ENCODE assay signal across 1 cellular context in the genomic region with DNA sequence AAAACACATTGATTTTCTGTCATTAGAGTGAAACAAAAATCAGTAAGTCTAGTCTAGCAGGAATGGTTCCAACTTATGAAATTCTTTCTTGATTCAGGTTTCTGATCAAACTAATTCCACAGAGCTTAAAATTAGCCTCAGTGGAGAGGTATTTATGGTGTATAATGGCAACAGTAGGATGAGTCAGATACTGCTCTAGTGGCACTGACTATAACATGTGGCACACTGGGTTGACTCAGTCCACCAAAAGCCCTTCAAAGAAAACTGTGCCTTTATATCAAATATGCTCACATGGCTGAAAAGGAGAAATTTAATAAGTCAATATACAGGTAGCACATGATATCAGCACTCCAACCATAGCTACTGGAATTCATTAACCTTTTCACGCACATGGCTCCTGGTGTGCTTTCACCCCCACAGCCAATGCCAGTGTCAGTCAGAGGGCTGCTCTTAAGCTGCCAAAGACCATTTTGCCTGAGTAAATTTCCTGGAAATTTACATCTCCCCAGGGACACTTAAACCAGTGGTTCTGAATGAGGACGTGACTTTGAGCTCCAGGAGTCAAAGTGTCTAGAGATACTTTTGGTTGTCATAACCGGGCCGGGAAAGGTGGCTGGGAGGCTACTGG.
TF ChIP-seq lines count a peak whose summit lies in the region.

No MANE protein-coding gene starts in this region.

TF ChIP-seq in SK-N-SH treated with all-trans-retinoic acid at 6 μM for 48 hours, 23 proteins besides CTCF, POLR2A, EP300 and RAD21 (continued from another document):
- TF ChIP-seq ARNTL (CRISPR knock-in tag; IDR thresholded peaks at IDR 0.05; ENCODE audit: borderline replicate concordance, low read depth): no peak
- TF ChIP-seq ESRRG (CRISPR knock-in tag; IDR thresholded peaks at IDR 0.05): no peak
- no peak for TF ChIP-seq ZC3H10 (CRISPR knock-in tag; IDR thresholded peaks at IDR 0.05)
- TF ChIP-seq TSHZ2 (CRISPR knock-in tag; IDR thresholded peaks at IDR 0.05): no peak
- no peak for TF ChIP-seq ZNF8 (CRISPR knock-in tag; IDR thresholded peaks at IDR 0.05)
- TF ChIP-seq PATZ1 (CRISPR knock-in tag; IDR thresholded peaks at IDR 0.05; ENCODE audit: borderline replicate concordance): no peak
- no peak for TF ChIP-seq CREB5 (CRISPR knock-in tag; IDR thresholded peaks at IDR 0.05; ENCODE audit: low read depth)
- no peak for TF ChIP-seq RARB (CRISPR knock-in tag; IDR thresholded peaks at IDR 0.05)
